Comparison of ENCODE assay signal across 11 cellular contexts in genomic region chr7:105112440-105113418, GRCh38.
DNase-seq lines count a peak whose midpoint lies in the region; ATAC-seq, FAIRE-seq and TF ChIP-seq lines count a peak whose summit lies in the region.
"Had no signal": no experiment of that assay in that cellular context is flagged by ENCODE, and none has a peak within 500 bp of the region (broad histone marks: within the 10 kb centered on the region; RNA-seq: fewer than 3 reads in every experiment).

No MANE protein-coding gene starts in this region.

- H3K27ac Mint-ChIP-seq in HFFc6, result peak overlapping the region; percentile 20
- H3K27ac Mint-ChIP-seq in activated naive CD4-positive, alpha-beta T cell treated with anti-CD3 and anti-CD28 coated beads, Interleukin-2, amount 50 U/mL, for 72 hours, result peak overlapping the region; percentile 42 to 90

- 0 out of 2 replicates have a peak overlapping the region, but pooled peaks have one; percentile 18 for H3K4me3 Mint-ChIP-seq in HFFc6

- DNase-seq in HFFc6 (no peak), sigmoid colon (no peak), urothelium cell line (ENCODE audit: low spot score) (no peak), Peyer's patch (no peak), NCI-H510A (lab: John Stamatoyannopoulos, UW) (no peak), NCI-H2081 (lab: John Stamatoyannopoulos, UW) (no peak)
- no peak for DNase-seq in activated naive CD4-positive, alpha-beta T cell treated with anti-CD3 and anti-CD28 coated beads, Interleukin-2, amount 50 U/mL, for 72 hours (ENCODE audit: low spot score in 2 of 2)
- DNase-seq: amniotic stem cell, midbrain, NCI-H1048 had no signal

- H3K36me3 ChIP-seq in sigmoid colon (peaks cover 16 to 94% (median 57%) of the 10 kb centered on the region in 4 donors), Peyer's patch (peaks cover 0 to 86% (median 0%) of the 10 kb centered on the region in 3 donors)

- peaks cover 0 to 14% (median 11%) of the 10 kb centered on the region in 4 donors for H3K4me1 ChIP-seq in sigmoid colon
- H3K4me1 ChIP-seq in Peyer's patch, result no peaks in the 10 kb centered on the region

- peak; percentile 27 to 28 for ATAC-seq in activated naive CD4-positive, alpha-beta T cell treated with anti-CD3 and anti-CD28 coated beads, Interleukin-2, amount 50 U/mL, for 72 hours

- intact Hi-C loops in sigmoid colon (cut with DNase I), result loop anchor here (5.0 kb wide), 1 partner anchor 130 kb away; no protein-coding TSS in a partner anchor

- H3K27me3 Mint-ChIP-seq in HFFc6 (ENCODE audit: insufficient read depth), result peaks cover 4% of the 10 kb centered on the region

- no peak for TF ChIP-seq EP300 in sigmoid colon (IDR thresholded peaks at IDR 0.05)

- H3K4me1 Mint-ChIP-seq in HFFc6 (ENCODE audit: low read depth), result peaks cover 13% of the 10 kb centered on the region; the same call in 1 of the 2 replicates

- H3K4me3 ChIP-seq in sigmoid colon (no peak overlapping the region), Peyer's patch (no peak overlapping the region)

- H3K9me3 ChIP-seq in sigmoid colon (no peaks in the 10 kb centered on the region), Peyer's patch (no peaks in the 10 kb centered on the region)

- peaks cover 33% of the 10 kb centered on the region for H3K36me3 Mint-ChIP-seq in HFFc6 (ENCODE audit: low read depth)
- H3K36me3 Mint-ChIP-seq in activated naive CD4-positive, alpha-beta T cell treated with anti-CD3 and anti-CD28 coated beads, Interleukin-2, amount 50 U/mL, for 72 hours, result peaks cover 7 to 43% of the 10 kb centered on the region in 2 donors

- 81 to 91% methylated on average over 11 of the region's 11 CpGs for WGBS in sigmoid colon, 2 donors

- no peak for FAIRE-seq in urothelium cell line (lab: Jason Lieb, UNC)

- TF ChIP-seq CTCF in HFFc6 (IDR thresholded peaks at IDR 0.05) (no peak), sigmoid colon (IDR thresholded peaks at IDR 0.05) (no peak), Peyer's patch (IDR thresholded peaks at IDR 0.05) (no peak)

- H3K9me3 Mint-ChIP-seq in HFFc6, result peaks cover 5% of the 10 kb centered on the region
- no peaks in the 10 kb centered on the region for H3K9me3 Mint-ChIP-seq in activated naive CD4-positive, alpha-beta T cell treated with anti-CD3 and anti-CD28 coated beads, Interleukin-2, amount 50 U/mL, for 72 hours

- TF ChIP-seq POLR2A in sigmoid colon (IDR thresholded peaks at IDR 0.05) (no peak), Peyer's patch (IDR thresholded peaks at IDR 0.05) (no peak)

- H3K27me3 ChIP-seq in layer of hippocampus (ENCODE audit: control insufficient read depth, insufficient read depth, low read length), result no peaks in the 10 kb centered on the region
- no peaks in the 10 kb centered on the region for H3K27me3 ChIP-seq in sigmoid colon
- H3K27me3 ChIP-seq in Peyer's patch, result no peaks in the 10 kb centered on the region

- H3K27ac ChIP-seq in layer of hippocampus (ENCODE audit: low read depth, low read length), result peak overlapping the region; percentile 69
- peak overlapping the region in 3 of 4 donors; percentile 10 to 53 (median 35) for H3K27ac ChIP-seq in sigmoid colon
- no peak overlapping the region for H3K27ac ChIP-seq in Peyer's patch

Comparison
In these comparisons a context has a peak if more than half of its experiments do, and no peak if none do; other contexts are left out.
1. H3K27ac ChIP-seq: peak in layer of hippocampus (single experiment) and sigmoid colon (3 of 4); none in Peyer's patch (0 of 4).